In genomic region chr1:227312364-227313025, GRCh38 we compare ENCODE assay signal across 1 cellular context.
TF ChIP-seq lines count a peak whose summit lies in the region.

No MANE protein-coding gene starts in this region.

TF ChIP-seq in WTC11, 78 proteins besides CTCF, POLR2A, EP300 and RAD21 (continued from another document):
- TF ChIP-seq E2F1 (CRISPR knock-in tag; IDR thresholded peaks at IDR 0.05) (no peak), MLX (CRISPR knock-in tag; IDR thresholded peaks at IDR 0.05) (no peak), HMGXB4 (CRISPR knock-in tag; IDR thresholded peaks at IDR 0.05) (no peak), SMAD4 (CRISPR knock-in tag; IDR thresholded peaks at IDR 0.05) (no peak), GABPB1 (CRISPR knock-in tag; IDR thresholded peaks at IDR 0.05) (no peak), JUN (CRISPR knock-in tag; IDR thresholded peaks at IDR 0.05) (no peak), ZNF219 (CRISPR knock-in tag; IDR thresholded peaks at IDR 0.05; ENCODE audit: borderline replicate concordance) (no peak), HMGA2 (CRISPR knock-in tag; IDR thresholded peaks at IDR 0.05) (no peak), ZMAT4 (CRISPR knock-in tag; IDR thresholded peaks at IDR 0.05) (no peak), CREM (CRISPR knock-in tag; IDR thresholded peaks at IDR 0.05) (no peak), TEAD4 (CRISPR knock-in tag; IDR thresholded peaks at IDR 0.05) (no peak)
- TF ChIP-seq, protein P1, sequence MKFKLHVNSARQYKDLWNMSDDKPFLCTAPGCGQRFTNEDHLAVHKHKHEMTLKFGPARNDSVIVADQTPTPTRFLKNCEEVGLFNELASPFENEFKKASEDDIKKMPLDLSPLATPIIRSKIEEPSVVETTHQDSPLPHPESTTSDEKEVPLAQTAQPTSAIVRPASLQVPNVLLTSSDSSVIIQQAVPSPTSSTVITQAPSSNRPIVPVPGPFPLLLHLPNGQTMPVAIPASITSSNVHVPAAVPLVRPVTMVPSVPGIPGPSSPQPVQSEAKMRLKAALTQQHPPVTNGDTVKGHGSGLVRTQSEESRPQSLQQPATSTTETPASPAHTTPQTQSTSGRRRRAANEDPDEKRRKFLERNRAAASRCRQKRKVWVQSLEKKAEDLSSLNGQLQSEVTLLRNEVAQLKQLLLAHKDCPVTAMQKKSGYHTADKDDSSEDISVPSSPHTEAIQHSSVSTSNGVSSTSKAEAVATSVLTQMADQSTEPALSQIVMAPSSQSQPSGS (CRISPR knock-in tag; IDR thresholded peaks at IDR 0.05; ENCODE audit: borderline replicate concordance, low read depth): no peak
- TF ChIP-seq, protein P2, sequence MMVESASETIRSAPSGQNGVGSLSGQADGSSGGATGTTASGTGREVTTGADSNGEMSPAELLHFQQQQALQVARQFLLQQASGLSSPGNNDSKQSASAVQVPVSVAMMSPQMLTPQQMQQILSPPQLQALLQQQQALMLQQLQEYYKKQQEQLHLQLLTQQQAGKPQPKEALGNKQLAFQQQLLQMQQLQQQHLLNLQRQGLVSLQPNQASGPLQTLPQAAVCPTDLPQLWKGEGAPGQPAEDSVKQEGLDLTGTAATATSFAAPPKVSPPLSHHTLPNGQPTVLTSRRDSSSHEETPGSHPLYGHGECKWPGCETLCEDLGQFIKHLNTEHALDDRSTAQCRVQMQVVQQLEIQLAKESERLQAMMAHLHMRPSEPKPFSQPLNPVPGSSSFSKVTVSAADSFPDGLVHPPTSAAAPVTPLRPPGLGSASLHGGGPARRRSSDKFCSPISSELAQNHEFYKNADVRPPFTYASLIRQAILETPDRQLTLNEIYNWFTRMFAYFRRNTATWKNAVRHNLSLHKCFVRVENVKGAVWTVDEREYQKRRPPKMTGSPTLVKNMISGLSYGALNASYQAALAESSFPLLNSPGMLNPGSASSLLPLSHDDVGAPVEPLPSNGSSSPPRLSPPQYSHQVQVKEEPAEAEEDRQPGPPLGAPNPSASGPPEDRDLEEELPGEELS (CRISPR knock-in tag; IDR thresholded peaks at IDR 0.05): no peak
- TF ChIP-seq, protein P3, sequence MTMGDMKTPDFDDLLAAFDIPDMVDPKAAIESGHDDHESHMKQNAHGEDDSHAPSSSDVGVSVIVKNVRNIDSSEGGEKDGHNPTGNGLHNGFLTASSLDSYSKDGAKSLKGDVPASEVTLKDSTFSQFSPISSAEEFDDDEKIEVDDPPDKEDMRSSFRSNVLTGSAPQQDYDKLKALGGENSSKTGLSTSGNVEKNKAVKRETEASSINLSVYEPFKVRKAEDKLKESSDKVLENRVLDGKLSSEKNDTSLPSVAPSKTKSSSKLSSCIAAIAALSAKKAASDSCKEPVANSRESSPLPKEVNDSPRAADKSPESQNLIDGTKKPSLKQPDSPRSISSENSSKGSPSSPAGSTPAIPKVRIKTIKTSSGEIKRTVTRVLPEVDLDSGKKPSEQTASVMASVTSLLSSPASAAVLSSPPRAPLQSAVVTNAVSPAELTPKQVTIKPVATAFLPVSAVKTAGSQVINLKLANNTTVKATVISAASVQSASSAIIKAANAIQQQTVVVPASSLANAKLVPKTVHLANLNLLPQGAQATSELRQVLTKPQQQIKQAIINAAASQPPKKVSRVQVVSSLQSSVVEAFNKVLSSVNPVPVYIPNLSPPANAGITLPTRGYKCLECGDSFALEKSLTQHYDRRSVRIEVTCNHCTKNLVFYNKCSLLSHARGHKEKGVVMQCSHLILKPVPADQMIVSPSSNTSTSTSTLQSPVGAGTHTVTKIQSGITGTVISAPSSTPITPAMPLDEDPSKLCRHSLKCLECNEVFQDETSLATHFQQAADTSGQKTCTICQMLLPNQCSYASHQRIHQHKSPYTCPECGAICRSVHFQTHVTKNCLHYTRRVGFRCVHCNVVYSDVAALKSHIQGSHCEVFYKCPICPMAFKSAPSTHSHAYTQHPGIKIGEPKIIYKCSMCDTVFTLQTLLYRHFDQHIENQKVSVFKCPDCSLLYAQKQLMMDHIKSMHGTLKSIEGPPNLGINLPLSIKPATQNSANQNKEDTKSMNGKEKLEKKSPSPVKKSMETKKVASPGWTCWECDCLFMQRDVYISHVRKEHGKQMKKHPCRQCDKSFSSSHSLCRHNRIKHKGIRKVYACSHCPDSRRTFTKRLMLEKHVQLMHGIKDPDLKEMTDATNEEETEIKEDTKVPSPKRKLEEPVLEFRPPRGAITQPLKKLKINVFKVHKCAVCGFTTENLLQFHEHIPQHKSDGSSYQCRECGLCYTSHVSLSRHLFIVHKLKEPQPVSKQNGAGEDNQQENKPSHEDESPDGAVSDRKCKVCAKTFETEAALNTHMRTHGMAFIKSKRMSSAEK (CRISPR knock-in tag; IDR thresholded peaks at IDR 0.05; ENCODE audit: borderline replicate concordance): no peak
